Comparison of ENCODE assay signal across 8 cellular contexts in the genomic region with DNA sequence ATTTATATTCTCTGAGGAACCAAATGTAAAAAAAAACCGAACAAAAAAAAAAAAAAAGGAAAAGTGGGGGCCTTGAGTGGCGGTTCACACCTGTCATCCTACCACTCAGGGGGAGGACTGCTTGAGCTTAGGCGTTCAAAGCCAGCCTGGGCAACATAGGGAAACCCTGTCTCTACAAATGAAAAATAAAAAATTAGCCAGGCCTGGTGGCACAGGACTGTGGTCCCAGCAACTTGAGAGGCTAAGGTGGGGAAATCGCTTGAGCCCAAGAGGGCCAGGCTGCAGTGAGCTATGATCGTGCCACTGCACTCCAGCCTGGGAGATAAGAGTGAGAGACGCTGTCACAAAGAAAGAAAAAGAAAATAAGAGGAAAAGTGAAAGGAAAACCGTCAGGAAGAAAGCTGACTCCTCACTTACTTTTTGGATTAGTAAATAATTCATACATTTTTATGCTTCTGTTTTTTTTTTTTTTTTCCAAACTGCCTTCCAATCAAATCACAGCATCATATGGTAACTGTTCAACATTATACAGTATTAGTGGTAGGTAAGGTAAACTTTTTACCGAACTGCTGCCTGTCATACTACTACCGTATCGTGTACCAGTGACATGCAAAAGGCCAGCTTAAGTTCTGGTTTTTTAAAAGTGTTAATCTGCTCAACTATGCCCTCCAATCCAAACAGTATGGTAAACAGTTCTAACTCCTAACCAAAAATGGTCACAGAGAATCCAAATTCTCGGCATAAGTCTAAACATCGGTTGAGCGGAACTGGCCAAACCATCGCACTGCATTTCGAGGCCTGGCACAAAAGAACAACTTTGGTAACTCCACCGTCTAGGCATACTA. TPM values are rescaled to one million over a fixed set of nuclear protein-coding genes. Genes with fewer than 3 reads are reported as not detected.
A peak's percentile ranks its signal among the peaks of the same experiment; 100 is the strongest.
DNase-seq lines count a peak whose midpoint lies in the region; ATAC-seq and TF ChIP-seq lines count a peak whose summit lies in the region.

No MANE protein-coding gene starts in this region.

- no peaks in the 10 kb centered on the region; the same call in 1 of the 2 replicates for H4K20me1 ChIP-seq in BLaER1
- H4K20me1 ChIP-seq in SK-N-SH (ENCODE audit: insufficient read depth) = peaks cover 3% of the 10 kb centered on the region; the same call in 1 of the 2 replicates

- peaks cover 3% of the 10 kb centered on the region for H3K27me3 Mint-ChIP-seq in endothelial cell (ENCODE audit: unreplicated experiment)

- TF ChIP-seq CTCF in SK-N-SH (IDR thresholded peaks at IDR 0.05) (no peak), endothelial cell (IDR thresholded peaks at IDR 0.05; ENCODE audit: unreplicated experiment) (no peak)

- H3K4me1 Mint-ChIP-seq in endothelial cell (ENCODE audit: unreplicated experiment) = peaks cover 19% of the 10 kb centered on the region

- no peak for DNase-seq in SK-N-SH
- no peak for DNase-seq in endothelial cell (ENCODE audit: low spot score)
- DNase-seq in myocyte (ENCODE audit: low read depth) = peak; percentile 31
- no peak for DNase-seq in COR-L47 (lab: John Stamatoyannopoulos, UW)
- no peak for DNase-seq in NCI-H2081 (lab: John Stamatoyannopoulos, UW)

- H3K9me3 ChIP-seq in BLaER1 = no peaks in the 10 kb centered on the region
- H3K9me3 ChIP-seq in SK-N-SH = no peaks in the 10 kb centered on the region

- peaks cover 35% of the 10 kb centered on the region for H3K36me3 ChIP-seq in BLaER1
- H3K36me3 ChIP-seq in SK-N-SH (replicated peaks in 1 of 2; ENCODE audit: control insufficient read depth in 1 of 2, insufficient read depth in 2 of 2, low read length in 1 of 2) = peaks cover 17 to 25% of the 10 kb centered on the region in 2 experiments

- H3K36me3 Mint-ChIP-seq in endothelial cell (ENCODE audit: low read depth, unreplicated experiment) = peaks cover 15% of the 10 kb centered on the region

- H2AFZ ChIP-seq in SK-N-SH (ENCODE audit: low read depth) = peak overlapping the region; percentile 87

- H3K4me3 ChIP-seq in BLaER1 = peak overlapping the region; percentile 90
- H3K4me3 ChIP-seq in SK-N-SH (ENCODE audit: low read depth in 2 of 2, low read length in 1 of 2) = peak overlapping the region; percentile 85 to 94

- no peaks in the 10 kb centered on the region for H3F3A ChIP-seq in SK-N-SH (replicated peaks; ENCODE audit: insufficient read depth)

- CTCF ChIA-PET in SK-N-SH (lab: Yijun Ruan, JAX) = interaction anchor here (0.9 to 1.1 kb wide), 2 partner anchors 10 to 176 kb away, joined by 3 read pairs; no protein-coding TSS in a partner anchor

- TF ChIP-seq EP300 in SK-N-SH (IDR thresholded peaks at IDR 0.05; ENCODE audit: borderline replicate concordance in 1 of 2, low read depth in 1 of 2, low read length in 1 of 2) = no peak

- peaks cover 61% of the 10 kb centered on the region for H3K79me2 ChIP-seq in SK-N-SH (ENCODE audit: insufficient read depth)

- POLR2A ChIA-PET in SK-N-SH (lab: Yijun Ruan, JAX) = interaction anchor here (0.6 kb wide), 1 partner anchor 662 kb away, joined by 3 read pairs; no protein-coding TSS in a partner anchor

- H3K4me1 ChIP-seq in BLaER1 (peaks cover 18% of the 10 kb centered on the region), SK-N-SH (ENCODE audit: control insufficient read depth in 1 of 2, insufficient read depth in 2 of 2, low read depth in 1 of 2, low read length in 1 of 2) (peaks cover 5 to 6% of the 10 kb centered on the region in 2 experiments; a peak in 3 of 4 replicates)

- H3K4me2 ChIP-seq in BLaER1 (peak overlapping the region; percentile 94), SK-N-SH (peak overlapping the region; percentile 87)

- H3K27ac ChIP-seq in BLaER1 = peak overlapping the region; percentile 97
- peak overlapping the region; percentile 78 to 85 for H3K27ac ChIP-seq in SK-N-SH (ENCODE audit: low read depth in 2 of 2, low read length in 1 of 2)

- H3K9ac ChIP-seq in BLaER1 = peak overlapping the region; percentile 90
- peak overlapping the region; percentile 89 for H3K9ac ChIP-seq in SK-N-SH

- no peaks in the 10 kb centered on the region for H3K9me3 Mint-ChIP-seq in endothelial cell (ENCODE audit: unreplicated experiment)

- ATAC-seq in GM18909 (IDR thresholded peaks at IDR 0.05; ENCODE audit: poor library complexity, unreplicated experiment) (peak; percentile 27), HG03135 (IDR thresholded peaks at IDR 0.05; ENCODE audit: unreplicated experiment) (peak; percentile 25)

- H3K4me3 Mint-ChIP-seq in endothelial cell (ENCODE audit: unreplicated experiment) = peak overlapping the region; percentile 92

- TF ChIP-seq RAD21 in SK-N-SH (IDR thresholded peaks at IDR 0.05; ENCODE audit: low read length) = no peak

- whole genome bisulfite sequencing in SK-N-SH (ENCODE audit: low lambda C conversion rate) = 14% methylated on average over 16 of the region's 16 CpGs

- H3K27ac Mint-ChIP-seq in endothelial cell (ENCODE audit: unreplicated experiment) = peak overlapping the region; percentile 69

- H3K9me2 ChIP-seq in SK-N-SH = no peaks in the 10 kb centered on the region

- H3K27me3 ChIP-seq in BLaER1 (no peaks in the 10 kb centered on the region), SK-N-SH (ENCODE audit: insufficient read depth) (no peaks in the 10 kb centered on the region)

TF ChIP-seq in SK-N-SH, 30 proteins besides CTCF, POLR2A, EP300 and RAD21:
- TF ChIP-seq SIN3A (IDR thresholded peaks at IDR 0.05; ENCODE audit: borderline replicate concordance, low read depth, low read length) (0 out of 2 replicates have a peak, but pooled peaks have one; percentile 26), RXRA (IDR thresholded peaks at IDR 0.05; ENCODE audit: borderline replicate concordance, low read depth) (no peak)

RNA-seq across cellular contexts. Expression of gene PHC3, which starts 1.2 kb away (rescaled TPM):
- polyA plus RNA-seq in SK-N-SH (2012; rRNA removed) = 9.2 and 12.5 TPM in 2 replicates
- polyA plus RNA-seq in SK-N-SH (2012; cell fraction: cytosol; rRNA removed) = 7.1 and 7.8 TPM in 2 replicates
- 18.3 and 26.6 TPM in 2 replicates for polyA plus RNA-seq in SK-N-SH (2012; cell fraction: nucleus; rRNA removed)
- total RNA-seq in endothelial cell (ENCODE audit: unreplicated experiment) = 32.4 TPM
- 29.8 and 30.0 TPM in 2 replicates for total RNA-seq in myocyte
- 12.8 TPM for polyA plus RNA-seq in myocyte (2012)

RNA-seq across cellular contexts. Expression of gene PRKCI, which starts 41.9 kb away (rescaled TPM):
- 10.1 and 16.0 TPM in 2 replicates for polyA plus RNA-seq in SK-N-SH (2012; rRNA removed)
- 16.2 and 18.4 TPM in 2 replicates for polyA plus RNA-seq in SK-N-SH (2012; cell fraction: cytosol; rRNA removed)
- 10.2 and 18.1 TPM in 2 replicates for polyA plus RNA-seq in SK-N-SH (2012; cell fraction: nucleus; rRNA removed)
- total RNA-seq in endothelial cell (ENCODE audit: unreplicated experiment) (39.7 TPM), myocyte (27.7 and 28.1 TPM in 2 replicates)
- 16.5 TPM for polyA plus RNA-seq in myocyte (2012)
